12 cellular contexts compared by ENCODE assay signal in genomic region chr6:158488065-158488464, GRCh38.
DNase-seq lines count a peak whose midpoint lies in the region; ATAC-seq lines count a peak whose summit lies in the region.
"Had no signal": no experiment of that assay in that cellular context is flagged by ENCODE, and none has a peak within 500 bp of the region (broad histone marks: within the 10 kb centered on the region; RNA-seq: fewer than 3 reads in every experiment).

No MANE protein-coding gene starts in this region.

- ATAC-seq in activated naive CD4-positive, alpha-beta T cell treated with anti-CD3 and anti-CD28 coated beads, Interleukin-2, amount 50 U/mL, for 72 hours: peak; percentile 91 to 96
- no peak for ATAC-seq in HG03432 (IDR thresholded peaks at IDR 0.05; ENCODE audit: unreplicated experiment)
- ATAC-seq: left lobe of liver had no signal

- no peak overlapping the region for H3K4me3 Mint-ChIP-seq in stimulated activated naive CD8-positive, alpha-beta T cell treated with anti-CD3 and anti-CD28 coated beads, Interleukin-15, Interleukin-2, amounts not matched to agents 100 ng/mL and 50 ng/mL, for 24 hours
- H3K4me3 Mint-ChIP-seq: dendritic cell treated with granulocyte-macrophage colony-stimulating factor and Interleukin-4, amounts not matched to agents 40 ng/mL and 50 ng/mL, for 4 days had no signal

- peak in 1 of 2 donors; percentile 18 for DNase-seq in activated naive CD4-positive, alpha-beta T cell treated with anti-CD3 and anti-CD28 coated beads, Interleukin-2, amount 50 U/mL, for 72 hours (ENCODE audit: low spot score in 2 of 2)
- no peak for DNase-seq in activated naive CD4-positive, alpha-beta T cell (lab: John Stamatoyannopoulos, UW)
- DNase-seq in T1000 (lab: John Stamatoyannopoulos, UW) (peak; percentile 40), fibroblast of the conjunctiva (ENCODE audit: low read depth) (peak; percentile 70), DMS153 treated with DMSO at 0.1 percent for 48 hours (lab: John Stamatoyannopoulos, UW; ENCODE audit: unreplicated experiment) (no peak), T-helper 2 cell (no peak)
- DNase-seq: activated CD4-positive, alpha-beta T cell treated with anti-CD3 and anti-CD28 coated beads, Interleukin-2, amount 50 U/mL, for 4 hours; NCI-H2081 had no signal

- H3K4me1 Mint-ChIP-seq in stimulated activated naive CD8-positive, alpha-beta T cell treated with anti-CD3 and anti-CD28 coated beads, Interleukin-15, Interleukin-2, amounts not matched to agents 100 ng/mL and 50 ng/mL, for 24 hours (ENCODE audit: low read depth): peaks cover 10% of the 10 kb centered on the region

- H3K27me3 Mint-ChIP-seq in stimulated activated naive CD8-positive, alpha-beta T cell treated with anti-CD3 and anti-CD28 coated beads, Interleukin-15, Interleukin-2, amounts not matched to agents 100 ng/mL and 50 ng/mL, for 24 hours: no peaks in the 10 kb centered on the region
- H3K27me3 Mint-ChIP-seq: dendritic cell treated with granulocyte-macrophage colony-stimulating factor and Interleukin-4, amounts not matched to agents 40 ng/mL and 50 ng/mL, for 4 days had no signal

- no peaks in the 10 kb centered on the region for H3K9me3 Mint-ChIP-seq in activated naive CD4-positive, alpha-beta T cell treated with anti-CD3 and anti-CD28 coated beads, Interleukin-2, amount 50 U/mL, for 72 hours
- H3K9me3 Mint-ChIP-seq in stimulated activated naive CD8-positive, alpha-beta T cell treated with anti-CD3 and anti-CD28 coated beads, Interleukin-15, Interleukin-2, amounts not matched to agents 100 ng/mL and 50 ng/mL, for 24 hours: no peaks in the 10 kb centered on the region
- H3K9me3 Mint-ChIP-seq: dendritic cell treated with granulocyte-macrophage colony-stimulating factor and Interleukin-4, amounts not matched to agents 40 ng/mL and 50 ng/mL, for 4 days had no signal

- no peaks in the 10 kb centered on the region for H3K36me3 Mint-ChIP-seq in activated naive CD4-positive, alpha-beta T cell treated with anti-CD3 and anti-CD28 coated beads, Interleukin-2, amount 50 U/mL, for 72 hours
- H3K36me3 Mint-ChIP-seq in stimulated activated naive CD8-positive, alpha-beta T cell treated with anti-CD3 and anti-CD28 coated beads, Interleukin-15, Interleukin-2, amounts not matched to agents 100 ng/mL and 50 ng/mL, for 24 hours (ENCODE audit: low read depth): peaks cover 27% of the 10 kb centered on the region

- H3K27ac Mint-ChIP-seq in activated naive CD4-positive, alpha-beta T cell treated with anti-CD3 and anti-CD28 coated beads, Interleukin-2, amount 50 U/mL, for 72 hours: peak overlapping the region; percentile 33 to 62
- H3K27ac Mint-ChIP-seq in stimulated activated naive CD8-positive, alpha-beta T cell treated with anti-CD3 and anti-CD28 coated beads, Interleukin-15, Interleukin-2, amounts not matched to agents 100 ng/mL and 50 ng/mL, for 24 hours: peak overlapping the region; percentile 0
- H3K27ac Mint-ChIP-seq: dendritic cell treated with granulocyte-macrophage colony-stimulating factor and Interleukin-4, amounts not matched to agents 40 ng/mL and 50 ng/mL, for 4 days had no signal

Comparison
In these comparisons a context has a peak if more than half of its experiments do, and no peak if none do; other contexts are left out.
1. DNase-seq: peak in T1000 (single experiment) and fibroblast of the conjunctiva (single experiment); none in activated naive CD4-positive, alpha-beta T cell (0 of 4), DMS153 treated with DMSO at 0.1 percent for 48 hours (single experiment) and T-helper 2 cell (0 of 5).